ENCODE assay signal across 15 cellular contexts in genomic region chr2:67465623-67466022, GRCh38.
"Had no signal": no experiment of that assay in that cellular context is flagged by ENCODE, and none has a peak within 500 bp of the region (broad histone marks: within the 10 kb centered on the region; RNA-seq: fewer than 3 reads in every experiment).

No MANE protein-coding gene starts in this region.

- DNase-seq: activated CD4-positive, alpha-beta memory T cell treated with anti-CD3 and anti-CD28 coated beads, Interleukin-2, amount 10 ng/mL, durations not matched to agents 7 days and 5 days; activated gamma-delta T cell; activated naive CD8-positive, alpha-beta T cell treated with anti-CD3 and anti-CD28 coated beads for 36 hours; activated T-cell treated with anti-CD3 and anti-CD28 coated beads, Interleukin-2, amount 50 U/mL, for 48 hours; anterior cingulate cortex; cerebellar nuclear complex; effector memory CD8-positive, alpha-beta T cell; hypothalamus; kidney glomerular epithelial cell; naive B cell; pancreas; stomach; uterus had no signal

- H3K9me3 Mint-ChIP-seq: activated CD4-positive, alpha-beta memory T cell treated with anti-CD3 and anti-CD28 coated beads, Interleukin-2, amount 10 ng/mL, durations not matched to agents 7 days and 5 days; activated naive CD8-positive, alpha-beta T cell treated with anti-CD3 and anti-CD28 coated beads for 36 hours; dendritic cell treated with granulocyte-macrophage colony-stimulating factor and Interleukin-4, amounts not matched to agents 40 ng/mL and 50 ng/mL, for 4 days; effector memory CD8-positive, alpha-beta T cell; naive B cell had no signal

- H3K4me3 Mint-ChIP-seq: activated CD4-positive, alpha-beta memory T cell treated with anti-CD3 and anti-CD28 coated beads, Interleukin-2, amount 10 ng/mL, durations not matched to agents 7 days and 5 days; activated naive CD8-positive, alpha-beta T cell treated with anti-CD3 and anti-CD28 coated beads for 36 hours; dendritic cell treated with granulocyte-macrophage colony-stimulating factor and Interleukin-4, amounts not matched to agents 40 ng/mL and 50 ng/mL, for 4 days; effector memory CD8-positive, alpha-beta T cell; naive B cell had no signal

- H3K27me3 Mint-ChIP-seq: activated naive CD8-positive, alpha-beta T cell treated with anti-CD3 and anti-CD28 coated beads for 36 hours; dendritic cell treated with granulocyte-macrophage colony-stimulating factor and Interleukin-4, amounts not matched to agents 40 ng/mL and 50 ng/mL, for 4 days; effector memory CD8-positive, alpha-beta T cell had no signal

- H3K36me3 Mint-ChIP-seq: activated naive CD8-positive, alpha-beta T cell treated with anti-CD3 and anti-CD28 coated beads for 36 hours; naive B cell had no signal

- H3K4me1 Mint-ChIP-seq: activated CD4-positive, alpha-beta memory T cell treated with anti-CD3 and anti-CD28 coated beads, Interleukin-2, amount 10 ng/mL, durations not matched to agents 7 days and 5 days; activated naive CD8-positive, alpha-beta T cell treated with anti-CD3 and anti-CD28 coated beads for 36 hours; naive B cell had no signal

- H3K27ac Mint-ChIP-seq: activated CD4-positive, alpha-beta memory T cell treated with anti-CD3 and anti-CD28 coated beads, Interleukin-2, amount 10 ng/mL, durations not matched to agents 7 days and 5 days; activated naive CD8-positive, alpha-beta T cell treated with anti-CD3 and anti-CD28 coated beads for 36 hours; dendritic cell treated with granulocyte-macrophage colony-stimulating factor and Interleukin-4, amounts not matched to agents 40 ng/mL and 50 ng/mL, for 4 days; effector memory CD8-positive, alpha-beta T cell; naive B cell had no signal

- H3K27ac ChIP-seq: pancreas, stomach, thoracic aorta, uterus had no signal
